In the genomic region with DNA sequence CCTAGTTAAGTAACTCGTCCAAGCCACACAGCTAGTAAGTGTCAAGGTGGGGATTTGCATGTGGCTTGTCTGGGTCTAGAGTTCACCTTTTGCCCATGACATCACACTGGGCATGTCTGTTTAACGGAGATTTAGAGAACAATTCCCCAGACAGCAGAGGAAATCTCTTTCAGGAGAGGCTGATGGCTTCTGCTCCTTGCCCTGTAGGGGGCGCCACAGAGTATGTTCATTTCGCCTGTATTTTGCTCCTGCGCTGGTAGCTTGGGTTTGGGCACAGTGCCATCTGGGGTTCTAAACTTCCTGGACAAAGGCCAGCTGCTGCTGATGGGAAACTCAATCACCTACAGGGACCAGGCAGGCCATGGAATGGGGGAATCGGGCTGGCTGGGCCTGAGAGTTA, we compare ENCODE assay signal across 10 cellular contexts. TPM values are rescaled to one million over a fixed set of nuclear protein-coding genes. Genes with fewer than 3 reads are reported as not detected.
A peak's percentile ranks its signal among the peaks of the same experiment; 100 is the strongest.
DNase-seq lines count a peak whose midpoint lies in the region; ATAC-seq and TF ChIP-seq lines count a peak whose summit lies in the region.
"Had no signal": no experiment of that assay in that cellular context is flagged by ENCODE, and none has a peak within 500 bp of the region (broad histone marks: within the 10 kb centered on the region; RNA-seq: fewer than 3 reads in every experiment).

No MANE protein-coding gene starts in this region.

- H3K27ac Mint-ChIP-seq in activated naive CD4-positive, alpha-beta T cell treated with anti-CD3 and anti-CD28 coated beads for 36 hours: no peak overlapping the region
- H3K27ac Mint-ChIP-seq in neural progenitor cell: no peak overlapping the region

- no peaks in the 10 kb centered on the region for H3K36me3 ChIP-seq in DOHH2 (ENCODE audit: control insufficient read depth, low read length)
- no peaks in the 10 kb centered on the region for H3K36me3 ChIP-seq in KMS-11 (ENCODE audit: insufficient read depth)
- no peaks in the 10 kb centered on the region for H3K36me3 ChIP-seq in neural progenitor cell
- H3K36me3 ChIP-seq in Peyer's patch: no peaks in the 10 kb centered on the region

- H3K9me3 ChIP-seq in DOHH2 (ENCODE audit: control insufficient read depth, insufficient read depth, low read length): no peaks in the 10 kb centered on the region
- H3K9me3 ChIP-seq in neural progenitor cell (ENCODE audit: low read depth): no peaks in the 10 kb centered on the region
- H3K9me3 ChIP-seq in Peyer's patch: no peaks in the 10 kb centered on the region

- H3K9me2 ChIP-seq in DOHH2 (replicated peaks; ENCODE audit: control insufficient read depth, low read length): no peaks in the 10 kb centered on the region

- peak; percentile 96 for TF ChIP-seq CTCF in DOHH2 (IDR thresholded peaks at IDR 0.05; ENCODE audit: low read depth, low read length, poor library complexity, severe bottlenecking)
- TF ChIP-seq CTCF in KMS-11 (conservative IDR thresholded peaks at IDR 0.05; ENCODE audit: low read depth, low read length): peak; percentile 79
- TF ChIP-seq CTCF in neural progenitor cell (IDR thresholded peaks at IDR 0.05): peak; percentile 67
- peak in 2 of 6 experiments; percentile 22 to 23 for TF ChIP-seq CTCF in Peyer's patch (IDR thresholded peaks at IDR 0.05)

- no peaks in the 10 kb centered on the region for H4K20me1 ChIP-seq in DOHH2 (ENCODE audit: control insufficient read depth, insufficient read depth, low read depth, low read length)
- no peaks in the 10 kb centered on the region for H4K20me1 ChIP-seq in KMS-11 (ENCODE audit: insufficient read depth)
- peaks cover 6% of the 10 kb centered on the region for H4K20me1 ChIP-seq in neural progenitor cell (ENCODE audit: low read depth)

- no peak overlapping the region for H3K4me3 Mint-ChIP-seq in activated naive CD4-positive, alpha-beta T cell treated with anti-CD3 and anti-CD28 coated beads for 36 hours
- H3K4me3 Mint-ChIP-seq in neural progenitor cell: no peak overlapping the region

- intact Hi-C loops in activated naive CD4-positive, alpha-beta T cell treated with anti-CD3 and anti-CD28 coated beads for 36 hours (cut with micrococcal nuclease): no loop called here

- H3K4me3 ChIP-seq in DOHH2 (ENCODE audit: low read length): no peak overlapping the region
- H3K4me3 ChIP-seq in KMS-11 (IDR thresholded peaks at IDR 0.05; ENCODE audit: insufficient read depth, low read depth, low read length): no peak overlapping the region
- no peak overlapping the region for H3K4me3 ChIP-seq in neural progenitor cell
- H3K4me3 ChIP-seq in Peyer's patch: no peak overlapping the region
- H3K4me3 ChIP-seq: lung, SK-N-MC had no signal

- H3K36me3 Mint-ChIP-seq in activated naive CD4-positive, alpha-beta T cell treated with anti-CD3 and anti-CD28 coated beads for 36 hours (ENCODE audit: low read depth): no peaks in the 10 kb centered on the region
- no peaks in the 10 kb centered on the region for H3K36me3 Mint-ChIP-seq in neural progenitor cell

- ATAC-seq in GM21360 (IDR thresholded peaks at IDR 0.05; ENCODE audit: unreplicated experiment): no peak

- no peak for TF ChIP-seq POLR2A in Peyer's patch (IDR thresholded peaks at IDR 0.05)

- peaks cover 3% of the 10 kb centered on the region for H3K27me3 Mint-ChIP-seq in activated naive CD4-positive, alpha-beta T cell treated with anti-CD3 and anti-CD28 coated beads for 36 hours (ENCODE audit: low read depth)
- H3K27me3 Mint-ChIP-seq in neural progenitor cell (ENCODE audit: insufficient read depth, low read depth): peaks cover 11% of the 10 kb centered on the region

- H3K9ac ChIP-seq in KMS-11: no peak overlapping the region
- no peak overlapping the region for H3K9ac ChIP-seq in neural progenitor cell

- no peaks in the 10 kb centered on the region for H3F3A ChIP-seq in DOHH2 (ENCODE audit: control insufficient read depth, insufficient read depth)
- H3F3A ChIP-seq in neural progenitor cell (ENCODE audit: low read depth): no peaks in the 10 kb centered on the region

- CTCF ChIA-PET in activated naive CD4-positive, alpha-beta T cell treated with anti-CD3 and anti-CD28 coated beads for 36 hours (lab: Charles Lee): interaction anchor here (0.6 to 1.1 kb wide), 6 partner anchors 11 to 352 kb away, joined by 3 to 7 read pairs (median 4); no protein-coding TSS in a partner anchor

- H2AFZ ChIP-seq in KMS-11 (ENCODE audit: low read depth): no peak overlapping the region
- no peak overlapping the region for H2AFZ ChIP-seq in neural progenitor cell (replicated peaks)

- H3K79me2 ChIP-seq in DOHH2 (ENCODE audit: control insufficient read depth, low read length): no peaks in the 10 kb centered on the region
- H3K79me2 ChIP-seq in KMS-11 (ENCODE audit: insufficient read depth, low read depth): no peaks in the 10 kb centered on the region
- H3K79me2 ChIP-seq in neural progenitor cell (ENCODE audit: low read depth): no peaks in the 10 kb centered on the region

- H3K27ac ChIP-seq in DOHH2 (ENCODE audit: low read depth, low read length) (no peak overlapping the region), KMS-11 (no peak overlapping the region), neural progenitor cell (no peak overlapping the region), Peyer's patch (no peak overlapping the region)
- H3K27ac ChIP-seq: SK-N-MC had no signal

- DNase-seq in activated naive CD4-positive, alpha-beta T cell treated with anti-CD3 and anti-CD28 coated beads for 36 hours: peak; percentile 57
- DNase-seq in neural progenitor cell (ENCODE audit: low spot score) (peak; percentile 33), Peyer's patch (no peak), epidermal melanocyte (ENCODE audit: insufficient read length, low spot score) (no peak), inferior parietal cortex (ENCODE audit: extremely low spot score) (no peak)

- peaks cover 7% of the 10 kb centered on the region for H3K27me3 ChIP-seq in DOHH2 (ENCODE audit: control insufficient read depth, low read length)
- no peaks in the 10 kb centered on the region for H3K27me3 ChIP-seq in KMS-11 (ENCODE audit: insufficient read depth, low read depth)
- no peaks in the 10 kb centered on the region for H3K27me3 ChIP-seq in neural progenitor cell
- H3K27me3 ChIP-seq in Peyer's patch: no peaks in the 10 kb centered on the region

- no peak overlapping the region for H3K4me2 ChIP-seq in DOHH2 (ENCODE audit: low read length)
- H3K4me2 ChIP-seq in KMS-11: no peak overlapping the region
- no peak overlapping the region for H3K4me2 ChIP-seq in neural progenitor cell

- no peaks in the 10 kb centered on the region for H3K4me1 Mint-ChIP-seq in activated naive CD4-positive, alpha-beta T cell treated with anti-CD3 and anti-CD28 coated beads for 36 hours (ENCODE audit: low read depth)
- H3K4me1 Mint-ChIP-seq in neural progenitor cell: no peaks in the 10 kb centered on the region

- peaks cover 6% of the 10 kb centered on the region for H3K4me1 ChIP-seq in DOHH2 (ENCODE audit: control insufficient read depth, low read length)
- H3K4me1 ChIP-seq in KMS-11 (ENCODE audit: low read depth, poor library complexity, severe bottlenecking): no peaks in the 10 kb centered on the region
- no peaks in the 10 kb centered on the region for H3K4me1 ChIP-seq in neural progenitor cell
- no peaks in the 10 kb centered on the region for H3K4me1 ChIP-seq in Peyer's patch

- H3K9me3 Mint-ChIP-seq in activated naive CD4-positive, alpha-beta T cell treated with anti-CD3 and anti-CD28 coated beads for 36 hours: peaks cover 3% of the 10 kb centered on the region
- no peaks in the 10 kb centered on the region for H3K9me3 Mint-ChIP-seq in neural progenitor cell

RNA-seq across cellular contexts. Expression of gene OTOA, which starts 20.4 kb away (rescaled TPM):
- not detected for total RNA-seq in activated naive CD4-positive, alpha-beta T cell treated with anti-CD3 and anti-CD28 coated beads for 36 hours
- total RNA-seq in neural progenitor cell (ENCODE audit: low replicate concordance): 0.40 TPM in 1 of 2 replicates, not detected in the other
- not detected for total RNA-seq in Peyer's patch

RNA-seq across cellular contexts. Expression of gene IGSF6, which starts 31.8 kb away (rescaled TPM):
- not detected for total RNA-seq in activated naive CD4-positive, alpha-beta T cell treated with anti-CD3 and anti-CD28 coated beads for 36 hours
- not detected in 2 replicates for total RNA-seq in neural progenitor cell (ENCODE audit: low replicate concordance)
- total RNA-seq in Peyer's patch: 1 to 10 TPM in 2 of 4 donors, under 1 TPM in 1, not detected in 1; 0.76 to 7.4 (median 1.3) TPM

Comparison
In these comparisons a context has a peak if more than half of its experiments do, and no peak if none do; other contexts are left out.
1. DNase-seq: peak in activated naive CD4-positive, alpha-beta T cell treated with anti-CD3 and anti-CD28 coated beads for 36 hours (single experiment) and neural progenitor cell (single experiment); none in Peyer's patch (0 of 3), epidermal melanocyte (single experiment) and inferior parietal cortex (single experiment).